ENCODE assay signal across 2 cellular contexts in genomic region chr15:48930735-48931134, GRCh38.
A peak's percentile ranks its signal among the peaks of the same experiment; 100 is the strongest.
TF ChIP-seq lines count a peak whose summit lies in the region.

No MANE protein-coding gene starts in this region.

TF ChIP-seq in GM12878, 131 proteins besides CTCF, POLR2A, EP300 and RAD21:
- TF ChIP-seq IKZF2 (IDR thresholded peaks at IDR 0.05) (peak; percentile 35 to 42; a peak in 2 of 4 replicates), CBFB (IDR thresholded peaks at IDR 0.05; ENCODE audit: low read depth) (no peak), NR2F1 (conservative IDR thresholded peaks at IDR 0.05) (0 out of 2 replicates have a peak, but pooled peaks have one; percentile 21), ATF3 (IDR thresholded peaks at IDR 0.05; ENCODE audit: borderline replicate concordance, extremely low read depth, low read depth, low read length) (no peak), HDGF (IDR thresholded peaks at IDR 0.05) (no peak)

TF ChIP-seq in HepG2, 621 proteins besides CTCF, POLR2A, EP300 and RAD21:
- TF ChIP-seq MEIS1 (CRISPR knock-in tag; IDR thresholded peaks at IDR 0.05; ENCODE audit: borderline replicate concordance) (no peak), ZFP36 (IDR thresholded peaks at IDR 0.05; ENCODE audit: borderline replicate concordance, low read depth, low read length, partially characterized antibody) (no peak), ZNF766 (CRISPR knock-in tag; IDR thresholded peaks at IDR 0.05; ENCODE audit: borderline replicate concordance) (no peak), YEATS2 (CRISPR knock-in tag; IDR thresholded peaks at IDR 0.05; ENCODE audit: borderline replicate concordance) (no peak), SNAI1 (CRISPR knock-in tag; IDR thresholded peaks at IDR 0.05; ENCODE audit: borderline replicate concordance) (no peak), ZNF343 (CRISPR knock-in tag; IDR thresholded peaks at IDR 0.05) (no peak), KDM1A (CRISPR knock-in tag; IDR thresholded peaks at IDR 0.05) (no peak)
